1 cellular context compared by ENCODE assay signal in genomic region chr7:151758994-151759540, GRCh38.
TF ChIP-seq lines count a peak whose summit lies in the region.

No MANE protein-coding gene starts in this region.

TF ChIP-seq in HepG2, 621 proteins besides CTCF, POLR2A, EP300 and RAD21 (continued from another document):
- no peak for TF ChIP-seq ZNF780A (CRISPR knock-in tag; IDR thresholded peaks at IDR 0.05)
- no peak for TF ChIP-seq PATZ1 (CRISPR knock-in tag; IDR thresholded peaks at IDR 0.05)
- TF ChIP-seq PCBP1 (IDR thresholded peaks at IDR 0.05; ENCODE audit: borderline replicate concordance, low read depth, low read length): no peak
- no peak for TF ChIP-seq CHD4 (IDR thresholded peaks at IDR 0.05; ENCODE audit: borderline replicate concordance, low read length)
- TF ChIP-seq PRDM4 (CRISPR knock-in tag; IDR thresholded peaks at IDR 0.05; ENCODE audit: borderline replicate concordance): no peak
- TF ChIP-seq MED13 (CRISPR knock-in tag; IDR thresholded peaks at IDR 0.05): no peak
- no peak for TF ChIP-seq ZNF777 (CRISPR knock-in tag; IDR thresholded peaks at IDR 0.05)
- TF ChIP-seq ZNF160 (CRISPR knock-in tag; IDR thresholded peaks at IDR 0.05): no peak
- TF ChIP-seq ZNF275 (CRISPR knock-in tag; IDR thresholded peaks at IDR 0.05; ENCODE audit: borderline replicate concordance): no peak
- no peak for TF ChIP-seq NR2F2 (IDR thresholded peaks at IDR 0.05; ENCODE audit: borderline replicate concordance, low read depth)
- TF ChIP-seq TSC22D2 (CRISPR knock-in tag; IDR thresholded peaks at IDR 0.05; ENCODE audit: borderline replicate concordance): no peak
- no peak for TF ChIP-seq BORCS8-MEF2B (CRISPR knock-in tag; IDR thresholded peaks at IDR 0.05)
- no peak for TF ChIP-seq NFE2 (CRISPR knock-in tag; IDR thresholded peaks at IDR 0.05)
- no peak for TF ChIP-seq ZNF510 (CRISPR knock-in tag; IDR thresholded peaks at IDR 0.05; ENCODE audit: low read depth)
- no peak for TF ChIP-seq ZFP36L2 (CRISPR knock-in tag; IDR thresholded peaks at IDR 0.05)
- no peak for TF ChIP-seq ZNF512 (CRISPR knock-in tag; IDR thresholded peaks at IDR 0.05)
